ENCODE assay signal across 16 cellular contexts in genomic region chr15:90008607-90009006, GRCh38.
"Had no signal": no experiment of that assay in that cellular context is flagged by ENCODE, and none has a peak within 500 bp of the region (broad histone marks: within the 10 kb centered on the region; RNA-seq: fewer than 3 reads in every experiment).

No MANE protein-coding gene starts in this region.

- H3K27me3 ChIP-seq: ascending aorta, esophagus muscularis mucosa, spleen, upper lobe of right lung had no signal

- H3K36me3 ChIP-seq: ascending aorta, esophagus muscularis mucosa, upper lobe of right lung had no signal

- H3K4me3 ChIP-seq: ascending aorta, esophagus muscularis mucosa, upper lobe of right lung had no signal

- H3K27ac ChIP-seq: ascending aorta, esophagus muscularis mucosa, upper lobe of right lung had no signal

- DNase-seq: activated CD4-positive, alpha-beta T cell treated with anti-CD3 and anti-CD28 coated beads for 1 hour; activated effector memory CD4-positive, alpha-beta T cell treated with anti-CD3 and anti-CD28 coated beads, Interleukin-2, amount 50 U/mL, for 16 hours; activated naive CD4-positive, alpha-beta T cell treated with anti-CD3 and anti-CD28 coated beads, Interleukin-2, amount 50 U/mL, for 16 hours; activated T-cell treated with anti-CD3 and anti-CD28 coated beads, Interleukin-2, amount 50 U/mL, for 48 hours; cerebellar nuclear complex; effector CD8-positive, alpha-beta T cell; foreskin fibroblast; mesenchymal stem cell; nephron progenitor cell; occipital lobe; posterior cingulate gyrus; spleen; stimulated activated naive CD4-positive, alpha-beta T cell; upper lobe of right lung had no signal

- H3K4me3 Mint-ChIP-seq: nephron progenitor cell had no signal
